In genomic region chr16:22373662-22374310, GRCh38 we compare ENCODE assay signal across 8 cellular contexts. TPM values are rescaled to one million over a fixed set of nuclear protein-coding genes. Genes with fewer than 3 reads are reported as not detected.
DNase-seq lines count a peak whose midpoint lies in the region; ATAC-seq and TF ChIP-seq lines count a peak whose summit lies in the region.

No MANE protein-coding gene starts in this region.

- H3K27ac Mint-ChIP-seq in dendritic cell treated with granulocyte-macrophage colony-stimulating factor and Interleukin-4, amounts not matched to agents 40 ng/mL and 50 ng/mL, for 4 days, result peak overlapping the region; percentile 79

- peak; percentile 29 for ATAC-seq in GM19455 (IDR thresholded peaks at IDR 0.05; ENCODE audit: unreplicated experiment)
- peak; percentile 4 for ATAC-seq in HG03558 (IDR thresholded peaks at IDR 0.05; ENCODE audit: extremely low read depth, unreplicated experiment)
- ATAC-seq in lung (ENCODE audit: insufficient read depth, low FRiP score), result no peak
- no peak for ATAC-seq in stimulated activated naive CD8-positive, alpha-beta T cell treated with anti-CD3 and anti-CD28 coated beads, Interleukin-15, Interleukin-2, amounts not matched to agents 100 U/mL and 50 U/mL, for 24 hours

- WGBS in lung, 2 donors, result 1 to 4% methylated on average over 49 to 51 of the region's 51 CpGs

- H3K4me1 Mint-ChIP-seq in dendritic cell treated with granulocyte-macrophage colony-stimulating factor and Interleukin-4, amounts not matched to agents 40 ng/mL and 50 ng/mL, for 4 days (ENCODE audit: low read depth), result peaks cover 54% of the 10 kb centered on the region

- TF ChIP-seq CTCF in WI38 (IDR thresholded peaks at IDR 0.05; ENCODE audit: low read depth, low read length) (no peak), lung (IDR thresholded peaks at IDR 0.05; ENCODE audit: control extremely low read depth, extremely low read depth) (no peak)

- DNase-seq in lung (ENCODE audit: low spot score) (peak; percentile 41), pons (ENCODE audit: low spot score) (no peak)
- DNase-seq in stimulated activated naive CD8-positive, alpha-beta T cell treated with anti-CD3 and anti-CD28 coated beads, Interleukin-15, Interleukin-2, amounts not matched to agents 100 U/mL and 50 U/mL, for 24 hours, result peak; percentile 47

- H3K9me3 ChIP-seq in BLaER1 treated with 17β-estradiol and CSF1 and Interleukin-3, amounts not matched to agents 10 nM and 100 nM (replicated peaks in 1 of 11), result no peaks in the 10 kb centered on the region
- no peaks in the 10 kb centered on the region for H3K9me3 ChIP-seq in lung (ENCODE audit: control insufficient read depth in 2 of 2, insufficient read depth in 1 of 2, low read length in 1 of 2)

- intact Hi-C loops in dendritic cell treated with granulocyte-macrophage colony-stimulating factor and Interleukin-4, amounts not matched to agents 40 ng/mL and 50 ng/mL, for 4 days (cut with micrococcal nuclease), result loop anchor here (2.0 to 5.0 kb wide), 2 partner anchors 41 to 53 kb away; no protein-coding TSS in a partner anchor

- H3K27me3 Mint-ChIP-seq in dendritic cell treated with granulocyte-macrophage colony-stimulating factor and Interleukin-4, amounts not matched to agents 40 ng/mL and 50 ng/mL, for 4 days, result peaks cover 6% of the 10 kb centered on the region

- peak overlapping the region; percentile 83 for H3K4me3 Mint-ChIP-seq in dendritic cell treated with granulocyte-macrophage colony-stimulating factor and Interleukin-4, amounts not matched to agents 40 ng/mL and 50 ng/mL, for 4 days

- no peaks in the 10 kb centered on the region for H3K9me3 Mint-ChIP-seq in dendritic cell treated with granulocyte-macrophage colony-stimulating factor and Interleukin-4, amounts not matched to agents 40 ng/mL and 50 ng/mL, for 4 days

- H3K36me3 ChIP-seq in BLaER1 treated with 17β-estradiol and CSF1 and Interleukin-3, amounts not matched to agents 10 nM and 100 nM, result peaks cover 0 to 20% (median 0%) of the 10 kb centered on the region in 11 experiments; a peak in 3 of 22 replicates
- H3K36me3 ChIP-seq in lung (ENCODE audit: control insufficient read depth in 2 of 2, insufficient read depth in 2 of 2, low read length in 2 of 2), result no peaks in the 10 kb centered on the region

- peaks cover 44 to 63% (median 53%) of the 10 kb centered on the region in 10 experiments for H3K4me1 ChIP-seq in BLaER1 treated with 17β-estradiol and CSF1 and Interleukin-3, amounts not matched to agents 10 nM and 100 nM
- H3K4me1 ChIP-seq in lung (ENCODE audit: control insufficient read depth in 2 of 2, insufficient read depth in 2 of 2, low read length in 2 of 2), result peaks cover 3 to 12% of the 10 kb centered on the region in 2 donors

- peak overlapping the region; percentile 78 to 92 (median 81) for H3K9ac ChIP-seq in BLaER1 treated with 17β-estradiol and CSF1 and Interleukin-3, amounts not matched to agents 10 nM and 100 nM

- H3K36me3 Mint-ChIP-seq in dendritic cell treated with granulocyte-macrophage colony-stimulating factor and Interleukin-4, amounts not matched to agents 40 ng/mL and 50 ng/mL, for 4 days (ENCODE audit: low read depth), result peaks cover 24% of the 10 kb centered on the region

- H3K27ac ChIP-seq in BLaER1 treated with 17β-estradiol and CSF1 and Interleukin-3, amounts not matched to agents 10 nM and 100 nM, result peak overlapping the region in 10 of 11 experiments; percentile 37 to 84 (median 76); a peak in 20 of 22 replicates
- peak overlapping the region; percentile 72 to 85 for H3K27ac ChIP-seq in lung (ENCODE audit: low read depth in 1 of 2, low read length in 1 of 2)

- H3K4me2 ChIP-seq in BLaER1 treated with 17β-estradiol and CSF1 and Interleukin-3, amounts not matched to agents 10 nM and 100 nM, result peak overlapping the region; percentile 86 to 99 (median 94)

- peaks cover 0 to 46% (median 0%) of the 10 kb centered on the region in 11 experiments; a peak in 6 of 22 replicates for H4K20me1 ChIP-seq in BLaER1 treated with 17β-estradiol and CSF1 and Interleukin-3, amounts not matched to agents 10 nM and 100 nM

- peaks cover 0 to 9% (median 0%) of the 10 kb centered on the region in 11 experiments; a peak in 4 of 22 replicates for H3K27me3 ChIP-seq in BLaER1 treated with 17β-estradiol and CSF1 and Interleukin-3, amounts not matched to agents 10 nM and 100 nM
- H3K27me3 ChIP-seq in lung (ENCODE audit: control insufficient read depth, insufficient read depth), result no peaks in the 10 kb centered on the region

- peak overlapping the region; percentile 64 to 90 (median 83) for H3K4me3 ChIP-seq in BLaER1 treated with 17β-estradiol and CSF1 and Interleukin-3, amounts not matched to agents 10 nM and 100 nM
- peak overlapping the region; percentile 89 for H3K4me3 ChIP-seq in WI38 (ENCODE audit: low read depth, low read length)
- peak overlapping the region; percentile 88 for H3K4me3 ChIP-seq in lung

RNA-seq across cellular contexts. Expression of gene CDR2, which starts 0.6 kb away (rescaled TPM):
- total RNA-seq in lung, result 10 to 100 TPM; 14.8 to 27.0 TPM
- polyA plus RNA-seq in lung, result 10 to 100 TPM; 11.3 to 13.1 TPM

Comparison
In these comparisons a context has a peak if more than half of its experiments do, and no peak if none do; other contexts are left out.
1. ATAC-seq: peak in GM19455 (single experiment) and HG03558 (single experiment); none in lung (single experiment) and stimulated activated naive CD8-positive, alpha-beta T cell treated with anti-CD3 and anti-CD28 coated beads, Interleukin-15, Interleukin-2, amounts not matched to agents 100 U/mL and 50 U/mL, for 24 hours (single experiment).
2. Peak in every context shown above with its lines, with median percentiles within 50 percentile points of each other: H3K4me3 ChIP-seq.